25 cellular contexts compared by ENCODE assay signal in genomic region chr16:64061621-64062020, GRCh38.
"Had no signal": no experiment of that assay in that cellular context is flagged by ENCODE, and none has a peak within 500 bp of the region (broad histone marks: within the 10 kb centered on the region; RNA-seq: fewer than 3 reads in every experiment).

No MANE protein-coding gene starts in this region.

- H3K27me3 Mint-ChIP-seq: activated CD4-positive, alpha-beta T cell treated with anti-CD3 and anti-CD28 coated beads for 36 hours; activated naive CD4-positive, alpha-beta T cell treated with anti-CD3 and anti-CD28 coated beads, Interleukin-2, amount 10 ng/mL, durations not matched to agents 7 days and 5 days; T-cell had no signal

- ATAC-seq: activated CD4-positive, alpha-beta T cell treated with anti-CD3 and anti-CD28 coated beads for 36 hours; body of pancreas; gastroesophageal sphincter; left cardiac atrium; left ventricle myocardium superior; natural killer cell; right cardiac atrium; T-cell; upper lobe of right lung had no signal

- H3K4me1 ChIP-seq: body of pancreas, colonic mucosa, gastroesophageal sphincter, neural progenitor cell, spleen, suprapubic skin, tibial artery, upper lobe of right lung had no signal

- H3K9me3 Mint-ChIP-seq: neural progenitor cell had no signal

- H3K36me3 Mint-ChIP-seq: activated naive CD4-positive, alpha-beta T cell treated with anti-CD3 and anti-CD28 coated beads, Interleukin-2, amount 10 ng/mL, durations not matched to agents 7 days and 5 days; natural killer cell; neural progenitor cell; T-cell had no signal

- DNase-seq: activated CD4-positive, alpha-beta T cell treated with anti-CD3 and anti-CD28 coated beads for 36 hours; activated CD4-positive, CD25-positive, alpha-beta regulatory T cell; activated effector memory CD4-positive, alpha-beta T cell treated with Interleukin-2 at 50 U/mL for 16 hours; activated naive CD4-positive, alpha-beta T cell treated with anti-CD3 and anti-CD28 coated beads, Interleukin-2, amount 10 ng/mL, durations not matched to agents 7 days and 5 days; body of pancreas; colonic mucosa; effector memory CD4-positive, alpha-beta T cell; erythroblast; islet precursor cell; left cardiac atrium; left ventricle myocardium superior; mammary epithelial cell; midbrain; natural killer cell; occipital lobe; right cardiac atrium; spleen; stimulated activated naive CD4-positive, alpha-beta T cell; T-cell; tibial artery; upper lobe of right lung had no signal

- H3K9me3 ChIP-seq: body of pancreas, colonic mucosa, gastroesophageal sphincter, suprapubic skin, tibial artery, upper lobe of right lung had no signal

- H3K36me3 ChIP-seq: colonic mucosa, gastroesophageal sphincter, neural progenitor cell, spleen, suprapubic skin, tibial artery, upper lobe of right lung had no signal

- H3K27ac ChIP-seq: body of pancreas, colonic mucosa, gastroesophageal sphincter, hepatocyte, neural progenitor cell, spleen, suprapubic skin, tibial artery, upper lobe of right lung had no signal

- H3K27me3 ChIP-seq: body of pancreas, colonic mucosa, gastroesophageal sphincter, hepatocyte, neural progenitor cell, spleen, suprapubic skin, tibial artery, upper lobe of right lung had no signal

- H3K4me3 Mint-ChIP-seq: activated CD4-positive, alpha-beta T cell treated with anti-CD3 and anti-CD28 coated beads for 36 hours; activated naive CD4-positive, alpha-beta T cell treated with anti-CD3 and anti-CD28 coated beads, Interleukin-2, amount 10 ng/mL, durations not matched to agents 7 days and 5 days; natural killer cell; neural progenitor cell; T-cell had no signal

- H2AFZ ChIP-seq: hepatocyte, neural progenitor cell had no signal

- H3K27ac Mint-ChIP-seq: activated CD4-positive, alpha-beta T cell treated with anti-CD3 and anti-CD28 coated beads for 36 hours; activated naive CD4-positive, alpha-beta T cell treated with anti-CD3 and anti-CD28 coated beads, Interleukin-2, amount 10 ng/mL, durations not matched to agents 7 days and 5 days; natural killer cell; neural progenitor cell; T-cell had no signal

- H3K4me3 ChIP-seq: body of pancreas, colonic mucosa, gastroesophageal sphincter, hepatocyte, neural progenitor cell, spleen, suprapubic skin, tibial artery, upper lobe of right lung had no signal

- H3K4me1 Mint-ChIP-seq: activated CD4-positive, alpha-beta T cell treated with anti-CD3 and anti-CD28 coated beads for 36 hours; activated naive CD4-positive, alpha-beta T cell treated with anti-CD3 and anti-CD28 coated beads, Interleukin-2, amount 10 ng/mL, durations not matched to agents 7 days and 5 days; natural killer cell; neural progenitor cell; T-cell had no signal

- H3K4me2 ChIP-seq: hepatocyte, neural progenitor cell had no signal

- H3K9ac ChIP-seq: neural progenitor cell had no signal

- H3K79me2 ChIP-seq: hepatocyte had no signal
